In the genomic region with DNA sequence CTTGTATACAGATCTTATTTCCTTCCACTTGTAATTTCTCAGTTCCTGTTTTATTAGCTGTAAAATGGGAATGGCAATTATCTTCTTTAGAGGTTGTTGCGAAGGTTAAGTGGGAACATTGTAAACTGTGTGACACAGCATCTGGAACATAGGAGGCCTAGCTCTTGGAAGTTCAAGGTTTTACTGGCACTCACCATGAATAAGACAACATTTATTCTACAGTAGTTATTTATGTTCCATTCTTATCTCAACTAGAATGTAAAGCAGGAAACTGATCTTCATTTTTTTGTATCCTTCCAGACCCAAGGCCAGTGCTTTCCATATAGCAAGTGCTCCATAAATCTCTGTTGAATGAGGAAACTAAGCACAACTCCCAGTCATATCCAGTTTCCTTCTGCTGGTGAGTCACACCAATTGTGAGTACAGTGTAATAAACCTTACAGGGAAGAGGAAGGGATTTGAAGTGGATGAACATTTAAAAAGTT, we compare ENCODE assay signal across 8 cellular contexts. TPM values are rescaled to one million over a fixed set of nuclear protein-coding genes. Genes with fewer than 3 reads are reported as not detected.
DNase-seq lines count a peak whose midpoint lies in the region; ATAC-seq and TF ChIP-seq lines count a peak whose summit lies in the region.

No MANE protein-coding gene starts in this region.

- peak overlapping the region; percentile 82 to 95 (median 90) for H3K4me3 Mint-ChIP-seq in naive thymus-derived CD4-positive, alpha-beta T cell

- H3K27ac ChIP-seq in coronary artery, result peak overlapping the region in 1 of 2 donors; percentile 93
- peak overlapping the region; percentile 97 for H3K27ac ChIP-seq in naive thymus-derived CD4-positive, alpha-beta T cell (ENCODE audit: low read depth, low read length)

- peaks cover 42 to 64% (median 56%) of the 10 kb centered on the region in 7 donors for H3K4me1 Mint-ChIP-seq in naive thymus-derived CD4-positive, alpha-beta T cell

- H3K9me3 ChIP-seq in naive thymus-derived CD4-positive, alpha-beta T cell (ENCODE audit: control insufficient read depth in 2 of 3, low read length in 3 of 3), result no peaks in the 10 kb centered on the region

- H3K4me3 ChIP-seq in coronary artery, result peak overlapping the region; percentile 83
- peak overlapping the region; percentile 89 for H3K4me3 ChIP-seq in naive thymus-derived CD4-positive, alpha-beta T cell (ENCODE audit: low read length)

- H3K27me3 ChIP-seq in naive thymus-derived CD4-positive, alpha-beta T cell (ENCODE audit: control insufficient read depth in 2 of 2, insufficient read depth in 2 of 2, low read length in 2 of 2), result no peaks in the 10 kb centered on the region

- peaks cover 17 to 28% of the 10 kb centered on the region in 2 donors for H3K4me1 ChIP-seq in naive thymus-derived CD4-positive, alpha-beta T cell (ENCODE audit: control insufficient read depth in 2 of 2, insufficient read depth in 2 of 2, low read length in 2 of 2)

- H3K36me3 ChIP-seq in naive thymus-derived CD4-positive, alpha-beta T cell (ENCODE audit: control insufficient read depth in 2 of 3, insufficient read depth in 3 of 3, low read length in 3 of 3), result peaks cover 0 to 20% (median 0%) of the 10 kb centered on the region in 3 experiments

- CTCF ChIA-PET in naive thymus-derived CD4-positive, alpha-beta T cell (lab: Charles Lee), result interaction anchor here (1.0 to 4.0 kb wide), 5 partner anchors 16 to 330 kb away, joined by 5 to 29 read pairs (median 8); a partner anchor contains a TSS

- no peak for TF ChIP-seq CTCF in coronary artery (IDR thresholded peaks at IDR 0.05)

- POLR2A ChIA-PET in naive thymus-derived CD4-positive, alpha-beta T cell (lab: Charles Lee), result interaction anchor here (0.9 to 5.6 kb wide), 6 partner anchors 11 to 1131 kb away, joined by 3 to 63 read pairs (median 12); a partner anchor contains a TSS

- intact Hi-C loops in naive thymus-derived CD4-positive, alpha-beta T cell (cut with micrococcal nuclease), result loop anchor here (5.0 to 10.0 kb wide), 15 partner anchors 228 to 1770 kb away; a partner anchor contains a TSS

- no peaks in the 10 kb centered on the region for H3K9me3 Mint-ChIP-seq in naive thymus-derived CD4-positive, alpha-beta T cell

- H3K27me3 Mint-ChIP-seq in naive thymus-derived CD4-positive, alpha-beta T cell, result peaks cover 0 to 10% (median 0%) of the 10 kb centered on the region in 5 donors

- DNase-seq in NCI-H748 (lab: John Stamatoyannopoulos, UW; ENCODE audit: unreplicated experiment) (peak; percentile 18), NCI-H748 treated with DMSO at 0.1 percent for 48 hours (lab: John Stamatoyannopoulos, UW) (no peak), NCI-H510A treated with DMSO at 0.1 percent for 48 hours (lab: John Stamatoyannopoulos, UW) (peak; percentile 57), coronary artery (ENCODE audit: low spot score) (no peak), NCI-H1105 treated with DMSO at 0.1 percent for 48 hours (lab: John Stamatoyannopoulos, UW) (no peak), NCI-H128 (lab: John Stamatoyannopoulos, UW; ENCODE audit: unreplicated experiment) (no peak), NCI-H524 (lab: John Stamatoyannopoulos, UW) (no peak)
- DNase-seq in naive thymus-derived CD4-positive, alpha-beta T cell, result no peak

- ATAC-seq in naive thymus-derived CD4-positive, alpha-beta T cell, result no peak

- H3K27ac Mint-ChIP-seq in naive thymus-derived CD4-positive, alpha-beta T cell, result peak overlapping the region; percentile 84 to 97 (median 95)

- peaks cover 5 to 19% (median 13%) of the 10 kb centered on the region in 5 donors for H3K36me3 Mint-ChIP-seq in naive thymus-derived CD4-positive, alpha-beta T cell

RNA-seq across cellular contexts. Expression of a gene that starts 1.4 kb away (rescaled TPM):
- total RNA-seq in naive thymus-derived CD4-positive, alpha-beta T cell, result 10 to 100 TPM; 30.4 to 53.0 (median 35.4) TPM
- 10 to 100 TPM; 17.4 to 19.4 TPM for polyA plus RNA-seq in naive thymus-derived CD4-positive, alpha-beta T cell

RNA-seq across cellular contexts. Expression of a gene that starts 15.5 kb away (rescaled TPM):
- 10 to 100 TPM; 25.7 to 55.4 (median 46.1) TPM for total RNA-seq in naive thymus-derived CD4-positive, alpha-beta T cell
- polyA plus RNA-seq in naive thymus-derived CD4-positive, alpha-beta T cell, result 10 to 100 TPM; 26.4 to 28.0 TPM

Comparison
In these comparisons a context has a peak if more than half of its experiments do, and no peak if none do; other contexts are left out.
1. DNase-seq: peak in NCI-H748 (single experiment) and NCI-H510A treated with DMSO at 0.1 percent for 48 hours (single experiment); none in NCI-H748 treated with DMSO at 0.1 percent for 48 hours (single experiment), coronary artery (single experiment), naive thymus-derived CD4-positive, alpha-beta T cell (0 of 9), NCI-H1105 treated with DMSO at 0.1 percent for 48 hours (single experiment), NCI-H128 (single experiment) and NCI-H524 (0 of 2).